Comparison of ENCODE assay signal across 8 cellular contexts in genomic region chr11:47981667-47982404, GRCh38. TPM values are rescaled to one million over a fixed set of nuclear protein-coding genes. Genes with fewer than 3 reads are reported as not detected.
DNase-seq lines count a peak whose midpoint lies in the region; TF ChIP-seq lines count a peak whose summit lies in the region.

No MANE protein-coding gene starts in this region.

- peaks cover 32 to 50% (median 40%) of the 10 kb centered on the region in 4 donors for H3K4me1 Mint-ChIP-seq in CD4-positive, alpha-beta memory T cell
- peaks cover 26% of the 10 kb centered on the region for H3K4me1 Mint-ChIP-seq in chondrocyte (ENCODE audit: low read depth)

- no peaks in the 10 kb centered on the region for H3K27me3 ChIP-seq in CD4-positive, alpha-beta memory T cell (ENCODE audit: insufficient read depth, low read length)
- H3K27me3 ChIP-seq in Loucy (ENCODE audit: insufficient read depth, low read length, poor library complexity, severe bottlenecking) = peaks cover 20% of the 10 kb centered on the region
- no peaks in the 10 kb centered on the region for H3K27me3 ChIP-seq in mucosa of stomach (ENCODE audit: control insufficient read depth, insufficient read depth, low read length)

- intact Hi-C loops in CD4-positive, alpha-beta memory T cell (cut with micrococcal nuclease) = loop anchor here (2.0 to 5.0 kb wide), 3 partner anchors 39 to 125 kb away; no protein-coding TSS in a partner anchor

- peak overlapping the region; percentile 53 for H3K9ac ChIP-seq in Loucy (ENCODE audit: low read depth, low read length, poor library complexity, severe bottlenecking)
- peak overlapping the region; percentile 80 for H3K9ac ChIP-seq in mucosa of stomach (ENCODE audit: low read length)

- no peaks in the 10 kb centered on the region for H3K27me3 Mint-ChIP-seq in CD4-positive, alpha-beta memory T cell
- H3K27me3 Mint-ChIP-seq in chondrocyte (ENCODE audit: low read depth) = no peaks in the 10 kb centered on the region

- H3K9me3 ChIP-seq in CD4-positive, alpha-beta memory T cell (ENCODE audit: control insufficient read depth in 1 of 2, low read length in 2 of 2) = no peaks in the 10 kb centered on the region
- H3K9me3 ChIP-seq in Loucy (ENCODE audit: insufficient read depth, low read depth, low read length) = no peaks in the 10 kb centered on the region
- no peaks in the 10 kb centered on the region for H3K9me3 ChIP-seq in mucosa of stomach (ENCODE audit: control insufficient read depth, low read length)

- no peaks in the 10 kb centered on the region for H3F3A ChIP-seq in Loucy (ENCODE audit: low read depth)

- peak overlapping the region; percentile 88 to 97 (median 94) for H3K4me3 Mint-ChIP-seq in CD4-positive, alpha-beta memory T cell
- H3K4me3 Mint-ChIP-seq in chondrocyte (ENCODE audit: unreplicated experiment) = peak overlapping the region; percentile 79

- POLR2A ChIA-PET in CD4-positive, alpha-beta memory T cell (lab: Charles Lee; ENCODE audit: partially characterized antibody) = interaction anchor here (0.7 to 4.9 kb wide), 8 partner anchors 11 to 74 kb away, joined by 3 to 64 read pairs (median 8); no protein-coding TSS in a partner anchor

- H3K27ac Mint-ChIP-seq in CD4-positive, alpha-beta memory T cell = peak overlapping the region; percentile 74 to 96 (median 92)
- H3K27ac Mint-ChIP-seq in chondrocyte (ENCODE audit: unreplicated experiment) = no peak overlapping the region

- no peak overlapping the region; the same call in 1 of the 2 replicates for H2AFZ ChIP-seq in Loucy (ENCODE audit: low read length)

- no peaks in the 10 kb centered on the region for H3K9me2 ChIP-seq in Loucy (replicated peaks; ENCODE audit: low read depth, low read length)

- no peaks in the 10 kb centered on the region for H3K79me2 ChIP-seq in Loucy (ENCODE audit: insufficient read depth, low read length)

- CTCF ChIA-PET in CD4-positive, alpha-beta memory T cell (lab: Charles Lee; ENCODE audit: partially characterized antibody) = interaction anchor here (0.6 to 1.8 kb wide), 8 partner anchors 10 to 74 kb away, joined by 3 to 5 read pairs (median 4); no protein-coding TSS in a partner anchor

- no peak for DNase-seq in CD4-positive, alpha-beta memory T cell
- DNase-seq in chondrocyte (ENCODE audit: low spot score) (no peak), activated gamma-delta T cell (lab: John Stamatoyannopoulos, UW) (no peak), NCI-H1048 (lab: John Stamatoyannopoulos, UW) (no peak), NCI-H146 (lab: John Stamatoyannopoulos, UW) (no peak), DMS153 treated with DMSO at 0.1 percent for 48 hours (lab: John Stamatoyannopoulos, UW; ENCODE audit: unreplicated experiment) (no peak)

- H3K4me1 ChIP-seq in CD4-positive, alpha-beta memory T cell (ENCODE audit: insufficient read depth, low read length) = peaks cover 49% of the 10 kb centered on the region
- H3K4me1 ChIP-seq in Loucy (ENCODE audit: insufficient read depth, low read length, poor library complexity, severe bottlenecking) (peaks cover 4% of the 10 kb centered on the region), mucosa of stomach (ENCODE audit: control insufficient read depth, insufficient read depth, low read length) (peaks cover 46% of the 10 kb centered on the region)

- peak overlapping the region; percentile 53 for H3K27ac ChIP-seq in CD4-positive, alpha-beta memory T cell (ENCODE audit: low read depth, low read length)

- H3K36me3 Mint-ChIP-seq in CD4-positive, alpha-beta memory T cell = peaks cover 0 to 11% of the 10 kb centered on the region in 2 donors
- H3K36me3 Mint-ChIP-seq in chondrocyte (ENCODE audit: low read depth) = no peaks in the 10 kb centered on the region

- H3K4me2 ChIP-seq in Loucy (ENCODE audit: low read depth, low read length, poor library complexity, severe bottlenecking) = peak overlapping the region; percentile 69

- no peaks in the 10 kb centered on the region for H3K9me3 Mint-ChIP-seq in CD4-positive, alpha-beta memory T cell
- H3K9me3 Mint-ChIP-seq in chondrocyte (ENCODE audit: low read depth) = no peaks in the 10 kb centered on the region

- H3K36me3 ChIP-seq in CD4-positive, alpha-beta memory T cell (ENCODE audit: insufficient read depth, low read length) = no peaks in the 10 kb centered on the region
- no peaks in the 10 kb centered on the region for H3K36me3 ChIP-seq in Loucy (ENCODE audit: insufficient read depth, low read length)
- H3K36me3 ChIP-seq in mucosa of stomach (ENCODE audit: control insufficient read depth, insufficient read depth, low read length) = no peaks in the 10 kb centered on the region

- H4K20me1 ChIP-seq in Loucy (ENCODE audit: insufficient read depth, low read length, poor library complexity, severe bottlenecking) = no peaks in the 10 kb centered on the region

- no peak for TF ChIP-seq CTCF in Loucy (conservative IDR thresholded peaks at IDR 0.05; ENCODE audit: low read length)
- TF ChIP-seq CTCF in chondrocyte (IDR thresholded peaks at IDR 0.05) = no peak

- peak overlapping the region; percentile 49 to 56 for H3K4me3 ChIP-seq in CD4-positive, alpha-beta memory T cell (ENCODE audit: low read length in 2 of 2)
- H3K4me3 ChIP-seq in Loucy (ENCODE audit: low read length, poor library complexity, severe bottlenecking) = peak overlapping the region; percentile 70
- H3K4me3 ChIP-seq in mucosa of stomach (ENCODE audit: low read length) = peak overlapping the region; percentile 84

RNA-seq across cellular contexts. Expression of gene PTPRJ, which starts 1.5 kb away (rescaled TPM):
- total RNA-seq in CD4-positive, alpha-beta memory T cell = 10 to 100 TPM; 57.8 to 57.9 TPM
- 10 to 100 TPM in 1 of 2 donors, 1 to 10 TPM in 1; 3.3 to 16.6 TPM for polyA plus RNA-seq in CD4-positive, alpha-beta memory T cell
- 5.9 to 18.1 TPM (median 16.4 TPM) in 3 replicates for total RNA-seq in chondrocyte
